In genomic region chr12:38279756-38280155, GRCh38 we compare ENCODE assay signal across 19 cellular contexts. TPM values are rescaled to one million over a fixed set of nuclear protein-coding genes. Genes with fewer than 3 reads are reported as not detected.
A peak's percentile ranks its signal among the peaks of the same experiment; 100 is the strongest.
DNase-seq lines count a peak whose midpoint lies in the region; ATAC-seq, FAIRE-seq and TF ChIP-seq lines count a peak whose summit lies in the region.
"Had no signal": no experiment of that assay in that cellular context is flagged by ENCODE, and none has a peak within 500 bp of the region (broad histone marks: within the 10 kb centered on the region; RNA-seq: fewer than 3 reads in every experiment).

No MANE protein-coding gene starts in this region.

- no peaks in the 10 kb centered on the region for H3K36me3 ChIP-seq in breast epithelium
- no peaks in the 10 kb centered on the region for H3K36me3 ChIP-seq in RWPE2 (ENCODE audit: low read depth)
- no peaks in the 10 kb centered on the region for H3K36me3 ChIP-seq in SJCRH30

- H3K4me3 ChIP-seq in breast epithelium = no peak overlapping the region
- H3K4me3 ChIP-seq in RWPE2 (ENCODE audit: severe bottlenecking) = no peak overlapping the region
- H3K4me3 ChIP-seq in epithelial cell of esophagus (ENCODE audit: low read length) = no peak overlapping the region
- H3K4me3 ChIP-seq in SJCRH30 = no peak overlapping the region

- no peaks in the 10 kb centered on the region for H3K27me3 Mint-ChIP-seq in MCF 10A (ENCODE audit: insufficient read depth, unreplicated experiment)
- H3K27me3 Mint-ChIP-seq: B cell had no signal

- peaks cover 17% of the 10 kb centered on the region for H3K4me1 Mint-ChIP-seq in MCF 10A (ENCODE audit: insufficient read depth, unreplicated experiment)
- H3K4me1 Mint-ChIP-seq: B cell, H9 had no signal

- no peaks in the 10 kb centered on the region for H3K36me3 Mint-ChIP-seq in MCF 10A (ENCODE audit: insufficient read depth, unreplicated experiment)

- POLR2A ChIA-PET in MCF 10A (lab: Yijun Ruan, JAX) = no interaction called here

- CTCF ChIA-PET in MCF 10A (lab: Yijun Ruan, JAX) = interaction anchor here (0.6 kb wide), 1 partner anchor 174 kb away, joined by 3 read pairs; no protein-coding TSS in a partner anchor

- no peak overlapping the region for H3K27ac Mint-ChIP-seq in MCF 10A (ENCODE audit: low read depth, unreplicated experiment)
- H3K27ac Mint-ChIP-seq: B cell; CD4-positive, alpha-beta T cell; H9 had no signal

- no TSS peak for BruUV-seq in MCF 10A (replicated peaks; lab: Mats Ljungman, UMichigan)

- H3K9me3 ChIP-seq in breast epithelium (no peaks in the 10 kb centered on the region), RWPE2 (ENCODE audit: severe bottlenecking) (no peaks in the 10 kb centered on the region), SJCRH30 (replicated peaks) (no peaks in the 10 kb centered on the region)

- FAIRE-seq in urothelium cell line (lab: Jason Lieb, UNC) = peak; percentile 23
- FAIRE-seq: GM12892 had no signal

- peaks cover 8% of the 10 kb centered on the region for H3K9me3 Mint-ChIP-seq in MCF 10A (ENCODE audit: unreplicated experiment)
- H3K9me3 Mint-ChIP-seq: CD4-positive, alpha-beta T cell had no signal

- H3K27ac ChIP-seq in breast epithelium (no peak overlapping the region), RWPE2 (ENCODE audit: poor library complexity, severe bottlenecking) (no peak overlapping the region), SJCRH30 (no peak overlapping the region)

- intact Hi-C loops in MCF 10A (cut with micrococcal nuclease) (no loop called here), breast epithelium (cut with DNase I; ENCODE audit: low total_unique reads) (no loop called here)

- ATAC-seq in RWPE2 (ENCODE audit: low read depth) = peak; percentile 33; the same call in 1 of the 3 replicates
- ATAC-seq in GM21717 (IDR thresholded peaks at IDR 0.05; ENCODE audit: unreplicated experiment) = no peak

- H3K27me3 ChIP-seq in breast epithelium (no peaks in the 10 kb centered on the region), RWPE2 (ENCODE audit: insufficient read depth, poor library complexity, severe bottlenecking) (no peaks in the 10 kb centered on the region), SJCRH30 (no peaks in the 10 kb centered on the region)

- H3K4me1 ChIP-seq in breast epithelium = no peaks in the 10 kb centered on the region
- H3K4me1 ChIP-seq in RWPE2 (ENCODE audit: insufficient read depth, poor library complexity, severe bottlenecking) = peaks cover 28% of the 10 kb centered on the region
- H3K4me1 ChIP-seq in SJCRH30 = no peaks in the 10 kb centered on the region

- peak; percentile 9 for DNase-seq in MCF 10A (ENCODE audit: unreplicated experiment)
- no peak for DNase-seq in breast epithelium (ENCODE audit: low spot score in 2 of 2)
- no peak for DNase-seq in RWPE2 (ENCODE audit: low spot score)
- DNase-seq in epithelial cell of esophagus (ENCODE audit: low read depth) = peak; percentile 65
- no peak for DNase-seq in urothelium cell line (ENCODE audit: low spot score)
- DNase-seq in DMS153 treated with DMSO at 0.1 percent for 48 hours (lab: John Stamatoyannopoulos, UW; ENCODE audit: unreplicated experiment) = no peak
- no peak for DNase-seq in SJCRH30
- DNase-seq: 8988T; ACHN; C1 segment of cervical spinal cord; CD4-positive, alpha-beta T cell; DMS79 treated with DMSO at 0.1 percent for 48 hours; EL; GDM1; GOT3; H9 had no signal

- TF ChIP-seq POLR2A in breast epithelium (IDR thresholded peaks at IDR 0.05) = no peak

- no peak overlapping the region for H3K4me3 Mint-ChIP-seq in MCF 10A (ENCODE audit: unreplicated experiment)
- H3K4me3 Mint-ChIP-seq: B cell; CD4-positive, alpha-beta T cell; H9 had no signal

- no peak for TF ChIP-seq CTCF in MCF 10A (IDR thresholded peaks at IDR 0.05; ENCODE audit: unreplicated experiment)
- no peak for TF ChIP-seq CTCF in breast epithelium (IDR thresholded peaks at IDR 0.05)
- no peak for TF ChIP-seq CTCF in RWPE2 (IDR thresholded peaks at IDR 0.05; ENCODE audit: poor library complexity, severe bottlenecking)
- no peak for TF ChIP-seq CTCF in epithelial cell of esophagus (IDR thresholded peaks at IDR 0.05; ENCODE audit: insufficient read depth, low read depth, low read length, missing control alignments)

RNA-seq across cellular contexts. Expression of gene ALG10B, which starts 36.8 kb away (rescaled TPM):
- total RNA-seq in MCF 10A (2022) = 3.9 and 9.5 TPM in 2 replicates
- total RNA-seq in breast epithelium = 1 to 10 TPM; 4.6 to 7.5 (median 5.9) TPM
- 17.9 and 21.4 TPM in 2 replicates for total RNA-seq in SJCRH30 (2014; rRNA removed; shearing (Covaris generic))

Comparison
In these comparisons a context has a peak if more than half of its experiments do, and no peak if none do; other contexts are left out.
1. DNase-seq: peak in MCF 10A (single experiment) and epithelial cell of esophagus (single experiment); none in breast epithelium (0 of 2), RWPE2 (single experiment), urothelium cell line (single experiment), DMS153 treated with DMSO at 0.1 percent for 48 hours (single experiment) and SJCRH30 (0 of 2).